Comparison of ENCODE assay signal across 37 cellular contexts in the genomic region with DNA sequence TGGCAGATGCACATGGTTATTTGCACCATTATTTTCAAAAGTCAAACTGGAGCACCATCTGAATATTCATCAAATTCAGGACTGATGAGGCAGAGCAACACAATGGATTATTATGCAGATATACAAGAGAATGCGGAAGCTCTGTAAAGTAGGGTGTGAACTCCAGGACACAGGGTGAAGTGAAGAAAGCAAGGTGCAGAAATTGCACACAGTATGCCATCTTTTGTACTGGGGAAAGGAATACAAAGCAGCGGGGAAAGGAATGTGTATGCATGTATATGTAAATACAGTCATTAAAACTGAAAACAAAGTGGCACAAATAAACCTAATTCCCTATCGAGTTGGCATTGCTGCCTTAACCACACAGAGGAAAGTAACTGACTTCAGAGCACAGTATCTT. TPM values are rescaled to one million over a fixed set of nuclear protein-coding genes. Genes with fewer than 3 reads are reported as not detected.
"Had no signal": no experiment of that assay in that cellular context is flagged by ENCODE, and none has a peak within 500 bp of the region (broad histone marks: within the 10 kb centered on the region; RNA-seq: fewer than 3 reads in every experiment).

No MANE protein-coding gene starts in this region.

- H3K27me3 Mint-ChIP-seq: activated CD8-positive, alpha-beta T cell treated with anti-CD3 and anti-CD28 coated beads for 36 hours; activated naive CD8-positive, alpha-beta T cell treated with anti-CD3 and anti-CD28 coated beads for 36 hours had no signal

- H3K4me3 Mint-ChIP-seq: activated CD8-positive, alpha-beta T cell treated with anti-CD3 and anti-CD28 coated beads for 36 hours; activated naive CD8-positive, alpha-beta T cell treated with anti-CD3 and anti-CD28 coated beads for 36 hours; activated T-cell treated with anti-CD3 and anti-CD28 coated beads, Interleukin-2, amount 50 U/mL, for 72 hours; activated T-helper 17 cell treated with anti-CD3 and anti-CD28 coated beads, Interleukin-2, amount 50 U/mL, for 72 hours; central memory CD8-positive, alpha-beta T cell had no signal

- DNase-seq: activated CD4-positive, alpha-beta T cell treated with anti-CD3 and anti-CD28 coated beads for 1 hour; activated CD4-positive, alpha-beta T cell treated with anti-CD3 and anti-CD28 coated beads for 48 hours; activated CD4-positive, alpha-beta T cell treated with anti-CD3 and anti-CD28 coated beads, Interleukin-2, amount 50 U/mL, for 4 hours; activated CD4-positive, CD25-positive, alpha-beta regulatory T cell; activated CD8-positive, alpha-beta T cell treated with anti-CD3 and anti-CD28 coated beads for 36 hours; activated effector memory CD4-positive, alpha-beta T cell treated with anti-CD3 and anti-CD28 coated beads, Interleukin-2, amount 50 U/mL, for 16 hours; activated naive CD4-positive, alpha-beta T cell; activated naive CD4-positive, alpha-beta T cell treated with anti-CD3 and anti-CD28 coated beads, Interleukin-2, amount 50 U/mL, for 16 hours; activated naive CD8-positive, alpha-beta T cell treated with anti-CD3 and anti-CD28 coated beads for 36 hours; activated T-cell treated with anti-CD3 and anti-CD28 coated beads, Interleukin-2, amount 50 U/mL, for 1 hour; activated T-cell treated with anti-CD3 and anti-CD28 coated beads, Interleukin-2, amount 50 U/mL, for 72 hours; amniotic stem cell; aorta; brain microvascular endothelial cell; NCI-H1105; NCI-H1417 treated with DMSO at 0.1 percent for 48 hours; NCI-H187 treated with DMSO at 0.1 percent for 48 hours; NCI-H2081; NCI-H226; NCI-H446 treated with DMSO at 0.1 percent for 48 hours; NCI-H524; NCI-H69; PC-9; SW 1271; T-helper 1 cell; T-helper 2 cell; T-helper 9 cell had no signal

- H3K27ac ChIP-seq: brain microvascular endothelial cell, cardiac muscle cell, PC-9, RWPE1, VCaP had no signal

- H3K36me3 ChIP-seq: brain microvascular endothelial cell, cardiac muscle cell had no signal

- H3K4me3 ChIP-seq: cardiac muscle cell, PC-9 had no signal

- FAIRE-seq: RCC 7860 had no signal

- H3K36me3 Mint-ChIP-seq: activated naive CD8-positive, alpha-beta T cell treated with anti-CD3 and anti-CD28 coated beads for 36 hours had no signal

- H3K27me3 ChIP-seq: brain microvascular endothelial cell, cardiac muscle cell had no signal

- H3K4me1 Mint-ChIP-seq: activated naive CD8-positive, alpha-beta T cell treated with anti-CD3 and anti-CD28 coated beads for 36 hours; activated T-helper 17 cell treated with anti-CD3 and anti-CD28 coated beads, Interleukin-2, amount 50 U/mL, for 72 hours; central memory CD8-positive, alpha-beta T cell had no signal

- ATAC-seq: activated CD8-positive, alpha-beta T cell treated with anti-CD3 and anti-CD28 coated beads for 36 hours; activated T-cell treated with anti-CD3 and anti-CD28 coated beads, Interleukin-2, amount 50 U/mL, for 72 hours; activated T-helper 17 cell treated with anti-CD3 and anti-CD28 coated beads, Interleukin-2, amount 50 U/mL, for 72 hours; Right ventricle myocardium inferior had no signal

- H3K27ac Mint-ChIP-seq: activated CD8-positive, alpha-beta T cell treated with anti-CD3 and anti-CD28 coated beads for 36 hours; activated naive CD8-positive, alpha-beta T cell treated with anti-CD3 and anti-CD28 coated beads for 36 hours; activated T-cell treated with anti-CD3 and anti-CD28 coated beads, Interleukin-2, amount 50 U/mL, for 72 hours; activated T-helper 17 cell treated with anti-CD3 and anti-CD28 coated beads, Interleukin-2, amount 50 U/mL, for 72 hours had no signal

- H3K9me3 Mint-ChIP-seq: activated T-helper 17 cell treated with anti-CD3 and anti-CD28 coated beads, Interleukin-2, amount 50 U/mL, for 72 hours had no signal

RNA-seq across cellular contexts. Expression of gene CLEC4E, which starts 22.7 kb away (rescaled TPM):
- total RNA-seq: activated CD8-positive, alpha-beta memory T cell treated with anti-CD3 and anti-CD28 coated beads for 36 hours; activated CD8-positive, alpha-beta T cell treated with anti-CD3 and anti-CD28 coated beads for 36 hours; activated naive CD8-positive, alpha-beta T cell treated with anti-CD3 and anti-CD28 coated beads for 36 hours; activated T-cell treated with anti-CD3 and anti-CD28 coated beads, Interleukin-2, amount 50 U/mL, for 72 hours; activated T-helper 17 cell treated with anti-CD3 and anti-CD28 coated beads, Interleukin-2, amount 50 U/mL, for 72 hours; cardiac muscle cell; M059J; OCI-LY7; PC-9 had no signal
- polyA plus RNA-seq: cardiac muscle cell had no signal

RNA-seq across cellular contexts. Expression of gene AICDA, which starts 49.3 kb away (rescaled TPM):
- total RNA-seq: activated CD8-positive, alpha-beta memory T cell treated with anti-CD3 and anti-CD28 coated beads for 36 hours; activated CD8-positive, alpha-beta T cell treated with anti-CD3 and anti-CD28 coated beads for 36 hours; activated naive CD8-positive, alpha-beta T cell treated with anti-CD3 and anti-CD28 coated beads for 36 hours; activated T-cell treated with anti-CD3 and anti-CD28 coated beads, Interleukin-2, amount 50 U/mL, for 72 hours; activated T-helper 17 cell treated with anti-CD3 and anti-CD28 coated beads, Interleukin-2, amount 50 U/mL, for 72 hours; M059J; PC-9 had no signal
- polyA plus RNA-seq: cardiac muscle cell had no signal

RNA-seq across cellular contexts. Expression of gene CLEC4D, which starts 50.1 kb away (rescaled TPM):
- total RNA-seq: activated CD8-positive, alpha-beta memory T cell treated with anti-CD3 and anti-CD28 coated beads for 36 hours; activated CD8-positive, alpha-beta T cell treated with anti-CD3 and anti-CD28 coated beads for 36 hours; activated naive CD8-positive, alpha-beta T cell treated with anti-CD3 and anti-CD28 coated beads for 36 hours; activated T-cell treated with anti-CD3 and anti-CD28 coated beads, Interleukin-2, amount 50 U/mL, for 72 hours; activated T-helper 17 cell treated with anti-CD3 and anti-CD28 coated beads, Interleukin-2, amount 50 U/mL, for 72 hours; M059J; OCI-LY7; PC-9 had no signal
- polyA plus RNA-seq: cardiac muscle cell had no signal
